Comparison of ENCODE assay signal across 1 cellular context in the genomic region with DNA sequence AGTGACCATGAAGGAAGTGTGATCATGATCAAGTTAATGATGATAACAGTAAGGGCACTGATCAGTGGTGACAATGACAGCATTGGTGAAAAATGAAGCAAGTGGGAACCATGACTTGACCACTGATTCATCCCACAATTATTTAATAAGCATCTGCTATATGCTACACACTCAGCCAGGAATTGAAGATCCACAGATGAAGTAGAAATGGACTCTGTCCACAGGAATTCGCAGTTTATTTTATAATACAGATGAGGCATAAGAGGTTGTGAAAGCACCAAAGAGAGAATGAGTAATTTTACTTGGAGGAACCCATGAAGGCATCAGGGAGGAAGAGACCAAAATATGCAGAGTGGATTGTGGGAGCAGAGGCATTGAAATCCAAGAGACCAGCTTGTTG.
TF ChIP-seq lines count a peak whose summit lies in the region.

No MANE protein-coding gene starts in this region.

TF ChIP-seq in IMR-90, 13 proteins besides CTCF, POLR2A, EP300 and RAD21 (continued from another document):
- peak; percentile 68 for TF ChIP-seq RCOR1 (IDR thresholded peaks at IDR 0.05; ENCODE audit: insufficient replicate concordance, low read length)
- peak; percentile 78 for TF ChIP-seq BHLHE40 (IDR thresholded peaks at IDR 0.05; ENCODE audit: low read depth, low read length)
- TF ChIP-seq SMC3 (IDR thresholded peaks at IDR 0.05; ENCODE audit: low read depth, low read length) = 0 out of 2 replicates have a peak, but pooled peaks have one; percentile 1
- peak; percentile 95 for TF ChIP-seq CEBPB (IDR thresholded peaks at IDR 0.05; ENCODE audit: low read depth, low read length)
- TF ChIP-seq MAFK (IDR thresholded peaks at IDR 0.05; ENCODE audit: low read depth, low read length) = no peak; the same call in 1 of the 2 replicates
- TF ChIP-seq, protein P1, sequence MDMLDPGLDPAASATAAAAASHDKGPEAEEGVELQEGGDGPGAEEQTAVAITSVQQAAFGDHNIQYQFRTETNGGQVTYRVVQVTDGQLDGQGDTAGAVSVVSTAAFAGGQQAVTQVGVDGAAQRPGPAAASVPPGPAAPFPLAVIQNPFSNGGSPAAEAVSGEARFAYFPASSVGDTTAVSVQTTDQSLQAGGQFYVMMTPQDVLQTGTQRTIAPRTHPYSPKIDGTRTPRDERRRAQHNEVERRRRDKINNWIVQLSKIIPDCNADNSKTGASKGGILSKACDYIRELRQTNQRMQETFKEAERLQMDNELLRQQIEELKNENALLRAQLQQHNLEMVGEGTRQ (IDR thresholded peaks at IDR 0.05; ENCODE audit: low read depth, low read length) = no peak
- TF ChIP-seq FOS (IDR thresholded peaks at IDR 0.05; ENCODE audit: low read depth, low read length) = peak; percentile 98
- no peak; the same call in 1 of the 2 replicates for TF ChIP-seq NFE2L2 (IDR thresholded peaks at IDR 0.05; ENCODE audit: low read depth, low read length)
